In the genomic region with DNA sequence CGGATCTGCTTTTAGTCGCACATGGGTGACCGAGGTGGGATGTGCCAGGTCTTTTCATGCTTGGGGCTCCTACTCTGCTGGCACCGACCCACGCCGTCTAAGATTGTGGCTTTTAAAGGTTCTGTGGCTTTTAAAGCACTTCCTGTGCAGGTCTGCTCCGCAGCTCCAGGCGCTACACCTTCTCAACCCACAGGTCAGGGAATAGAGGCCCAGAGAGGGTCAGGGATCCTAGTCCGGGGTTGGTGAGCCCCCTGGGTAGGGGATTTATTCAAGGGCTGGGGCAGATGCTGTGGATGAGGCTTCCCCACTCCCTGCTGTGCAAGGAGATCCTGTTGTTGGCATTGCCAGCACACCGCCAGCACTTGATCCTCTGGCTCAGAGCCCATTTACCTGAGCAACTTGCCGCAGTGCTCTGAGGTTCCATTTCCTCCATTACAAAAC, we compare ENCODE assay signal across 10 cellular contexts.
DNase-seq lines count a peak whose midpoint lies in the region; ATAC-seq and TF ChIP-seq lines count a peak whose summit lies in the region.
"Had no signal": no experiment of that assay in that cellular context is flagged by ENCODE, and none has a peak within 500 bp of the region (broad histone marks: within the 10 kb centered on the region; RNA-seq: fewer than 3 reads in every experiment).

No MANE protein-coding gene starts in this region.

- intact Hi-C loops in right cardiac atrium (cut with DNase I) (no loop called here), heart left ventricle (cut with DNase I) (loop anchor here in 1 of 10 donors (5.0 kb wide), 1 partner anchor 121 kb away; no protein-coding TSS in a partner anchor), heart right ventricle (cut with DNase I) (no loop called here)
- intact Hi-C loops in naive thymus-derived CD4-positive, alpha-beta T cell (cut with micrococcal nuclease): loop anchor here in 1 of 2 donors (5.0 kb wide), 2 partner anchors 74 to 321 kb away; partner anchors contain the start of gene RHOU

- H3K4me3 ChIP-seq in right cardiac atrium (ENCODE audit: low read length) (no peak overlapping the region), heart left ventricle (no peak overlapping the region), heart right ventricle (no peak overlapping the region)
- H3K4me3 ChIP-seq in naive thymus-derived CD4-positive, alpha-beta T cell (ENCODE audit: low read length): peak overlapping the region; percentile 52

- peaks cover 22% of the 10 kb centered on the region for H3K4me1 ChIP-seq in right cardiac atrium (ENCODE audit: control insufficient read depth, insufficient read depth, low read length)
- H3K4me1 ChIP-seq in heart left ventricle: peaks cover 0 to 35% (median 23%) of the 10 kb centered on the region in 12 donors
- H3K4me1 ChIP-seq in naive thymus-derived CD4-positive, alpha-beta T cell (ENCODE audit: control insufficient read depth in 2 of 2, insufficient read depth in 2 of 2, low read length in 2 of 2): peaks cover 30 to 43% of the 10 kb centered on the region in 2 donors
- H3K4me1 ChIP-seq in heart right ventricle: peaks cover 7 to 39% (median 24%) of the 10 kb centered on the region in 9 donors
- H3K4me1 ChIP-seq: Caco-2 had no signal

- H3K27me3 ChIP-seq in right cardiac atrium (ENCODE audit: control insufficient read depth, insufficient read depth) (no peaks in the 10 kb centered on the region), heart left ventricle (peaks cover 0 to 5% (median 0%) of the 10 kb centered on the region in 9 donors), heart right ventricle (peaks cover 0 to 6% (median 0%) of the 10 kb centered on the region in 7 donors)
- no peaks in the 10 kb centered on the region for H3K27me3 ChIP-seq in naive thymus-derived CD4-positive, alpha-beta T cell (ENCODE audit: control insufficient read depth in 2 of 2, insufficient read depth in 2 of 2, low read length in 2 of 2)

- peaks cover 25 to 77% (median 62%) of the 10 kb centered on the region in 7 donors for H3K4me1 Mint-ChIP-seq in naive thymus-derived CD4-positive, alpha-beta T cell

- H3K27ac ChIP-seq in right cardiac atrium (ENCODE audit: low read length) (no peak overlapping the region), heart left ventricle (peak overlapping the region in 1 of 12 donors; percentile 46), heart right ventricle (peak overlapping the region in 3 of 10 donors; percentile 28 to 62 (median 57))
- H3K27ac ChIP-seq in naive thymus-derived CD4-positive, alpha-beta T cell (ENCODE audit: low read depth, low read length): no peak overlapping the region

- H3K36me3 ChIP-seq in heart left ventricle (no peaks in the 10 kb centered on the region), heart right ventricle (no peaks in the 10 kb centered on the region)
- H3K36me3 ChIP-seq in naive thymus-derived CD4-positive, alpha-beta T cell (ENCODE audit: control insufficient read depth in 2 of 3, insufficient read depth in 3 of 3, low read length in 3 of 3): no peaks in the 10 kb centered on the region

- POLR2A ChIA-PET in naive thymus-derived CD4-positive, alpha-beta T cell (lab: Charles Lee): no interaction called here

- no peaks in the 10 kb centered on the region for H3K36me3 Mint-ChIP-seq in naive thymus-derived CD4-positive, alpha-beta T cell

- H3K9me3 ChIP-seq in right cardiac atrium (ENCODE audit: control insufficient read depth, low read length) (no peaks in the 10 kb centered on the region), heart left ventricle (no peaks in the 10 kb centered on the region), heart right ventricle (no peaks in the 10 kb centered on the region)
- H3K9me3 ChIP-seq in naive thymus-derived CD4-positive, alpha-beta T cell (ENCODE audit: control insufficient read depth in 2 of 3, low read length in 3 of 3): no peaks in the 10 kb centered on the region
- H3K9me3 ChIP-seq: Caco-2 had no signal

- ATAC-seq in right cardiac atrium (no peak), heart left ventricle (no peak), heart right ventricle (no peak), HG03097 (IDR thresholded peaks at IDR 0.05; ENCODE audit: low FRiP score, unreplicated experiment) (no peak)
- ATAC-seq in naive thymus-derived CD4-positive, alpha-beta T cell: peak; percentile 81

- peak overlapping the region in 9 of 10 donors; percentile 66 to 85 (median 79) for H3K4me3 Mint-ChIP-seq in naive thymus-derived CD4-positive, alpha-beta T cell

- peaks cover 0 to 17% (median 0%) of the 10 kb centered on the region in 5 donors for H3K27me3 Mint-ChIP-seq in naive thymus-derived CD4-positive, alpha-beta T cell

- H3K9me3 Mint-ChIP-seq in naive thymus-derived CD4-positive, alpha-beta T cell: peaks cover 0 to 5% (median 0%) of the 10 kb centered on the region in 11 donors

- CTCF ChIA-PET in naive thymus-derived CD4-positive, alpha-beta T cell (lab: Charles Lee): interaction anchor here (0.6 kb wide), 1 partner anchor 197 kb away, joined by 3 read pairs; no protein-coding TSS in a partner anchor

- TF ChIP-seq POLR2A in heart left ventricle (IDR thresholded peaks at IDR 0.05): no peak

- DNase-seq in right cardiac atrium (peak in 2 of 3 donors; percentile 43 to 66), heart left ventricle (no peak), NCI-H2227 treated with DMSO at 0.1 percent for 48 hours (lab: John Stamatoyannopoulos, UW) (no peak), heart right ventricle (no peak), SW 1271 (lab: John Stamatoyannopoulos, UW) (no peak)
- DNase-seq in activated T-cell treated with anti-CD3 and anti-CD28 coated beads, Interleukin-2, amount 50 U/mL, for 1 hour: peak; percentile 51
- peak in 8 of 9 donors; percentile 23 to 76 (median 72) for DNase-seq in naive thymus-derived CD4-positive, alpha-beta T cell
- DNase-seq: Caco-2; NK-92 treated with Interleukin-12 subunit alpha and Interleukin-12 subunit beta, amount 100 ng/mL, for 24 hours had no signal

- TF ChIP-seq CTCF in heart left ventricle (IDR thresholded peaks at IDR 0.05) (no peak), heart right ventricle (IDR thresholded peaks at IDR 0.05) (no peak)

- peak overlapping the region in 8 of 9 donors; percentile 0 to 83 (median 74) for H3K27ac Mint-ChIP-seq in naive thymus-derived CD4-positive, alpha-beta T cell

- WGBS in right cardiac atrium: 76% methylated on average over 11 of the region's 11 CpGs
- WGBS in heart left ventricle, 4 donors: 76 to 89% (median 78%) methylated on average over 11 of the region's 11 CpGs
- WGBS in heart right ventricle, 2 donors: 80 to 82% methylated on average over 11 of the region's 11 CpGs

Comparison
In these comparisons a context has a peak if more than half of its experiments do, and no peak if none do; other contexts are left out.
1. DNase-seq: peak in right cardiac atrium (2 of 3), activated T-cell treated with anti-CD3 and anti-CD28 coated beads, Interleukin-2, amount 50 U/mL, for 1 hour (single experiment) and naive thymus-derived CD4-positive, alpha-beta T cell (8 of 9); none in heart left ventricle (0 of 5), NCI-H2227 treated with DMSO at 0.1 percent for 48 hours (single experiment), heart right ventricle (0 of 2) and SW 1271 (0 of 2).